1 cellular context compared by ENCODE assay signal in genomic region chr13:29570058-29570654, GRCh38.
TF ChIP-seq lines count a peak whose summit lies in the region.

No MANE protein-coding gene starts in this region.

TF ChIP-seq in GM23338, 12 proteins besides CTCF, POLR2A, EP300 and RAD21 (continued from another document):
- TF ChIP-seq REST (IDR thresholded peaks at IDR 0.05; ENCODE audit: unreplicated experiment) (no peak), ZNF462 (CRISPR knock-in tag; IDR thresholded peaks at IDR 0.05) (no peak), ZNF114 (CRISPR knock-in tag; IDR thresholded peaks at IDR 0.05) (no peak), ZNF331 (CRISPR knock-in tag; IDR thresholded peaks at IDR 0.05; ENCODE audit: low read depth) (no peak), NANOG (IDR thresholded peaks at IDR 0.05; ENCODE audit: borderline replicate concordance) (no peak), POLR2AphosphoS5 (IDR thresholded peaks at IDR 0.05; ENCODE audit: low read depth) (no peak), EZH2phosphoT487 (IDR thresholded peaks at IDR 0.05; ENCODE audit: unreplicated experiment) (no peak)
TF ChIP-seq in GM23338: peak in this region for 0.
